22 cellular contexts compared by ENCODE assay signal in the genomic region with DNA sequence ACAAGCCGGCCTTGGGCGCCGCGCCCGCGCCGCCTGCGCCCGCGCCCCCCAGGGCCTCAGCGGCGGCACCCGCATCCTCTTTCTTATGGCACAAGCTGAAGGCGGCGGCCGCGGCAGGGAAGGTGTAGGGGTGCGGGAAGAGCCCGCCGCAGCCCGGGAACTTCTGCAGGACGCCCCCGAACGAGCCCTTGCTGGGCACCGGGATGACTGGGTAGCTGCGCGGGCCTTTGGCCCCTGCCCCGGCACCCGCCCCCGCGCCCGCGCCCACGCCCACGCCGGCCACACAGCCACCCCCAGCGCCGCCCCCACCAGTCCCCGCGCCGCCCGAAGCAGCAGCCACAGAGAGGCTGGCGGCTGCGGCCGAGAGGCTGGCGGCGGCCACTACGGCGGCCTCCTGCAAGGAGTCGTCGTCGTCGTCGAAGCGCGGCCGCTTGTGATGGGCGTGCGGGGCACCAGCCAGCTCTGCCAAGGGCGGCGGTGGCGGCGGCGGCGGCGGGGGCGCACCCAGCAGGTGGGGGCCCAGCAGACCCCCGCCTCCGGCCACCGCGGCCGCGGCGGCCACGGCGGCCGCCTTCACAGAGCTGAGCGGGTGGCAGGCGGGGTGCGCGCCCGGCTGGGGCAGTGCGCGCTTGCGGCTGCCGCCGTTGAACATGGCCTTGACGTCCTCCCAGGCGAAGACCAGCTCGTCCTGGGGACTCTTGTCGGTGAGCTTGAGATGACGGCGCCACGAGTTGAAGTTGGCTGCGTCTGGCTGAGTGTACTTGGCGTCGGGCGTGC. TPM values are rescaled to one million over a fixed set of nuclear protein-coding genes. Genes with fewer than 3 reads are reported as not detected.
DNase-seq lines count a peak whose midpoint lies in the region; ATAC-seq and TF ChIP-seq lines count a peak whose summit lies in the region.
"Had no signal": no experiment of that assay in that cellular context is flagged by ENCODE, and none has a peak within 500 bp of the region (broad histone marks: within the 10 kb centered on the region; RNA-seq: fewer than 3 reads in every experiment).

No MANE protein-coding gene starts in this region.

- no peak overlapping the region for H3K4me2 ChIP-seq in H9 (ENCODE audit: insufficient read depth, insufficient read length, low read length)
- H3K4me2 ChIP-seq: A549 had no signal

- H3K27ac ChIP-seq in H9 (ENCODE audit: insufficient read length, low read depth, low read length), result no peak overlapping the region
- H3K27ac ChIP-seq in endodermal cell (ENCODE audit: low read depth, low read length), result no peak overlapping the region
- no peak overlapping the region for H3K27ac ChIP-seq in prostate gland
- H3K27ac ChIP-seq: A549, heart right ventricle, neutrophil, tibial artery had no signal

- DNase-seq in activated CD4-positive, alpha-beta T cell treated with anti-CD3 and anti-CD28 coated beads for 36 hours, result peak; percentile 6
- no peak for DNase-seq in activated CD4-positive, alpha-beta T cell treated with anti-CD3 and anti-CD28 coated beads for 4 hours
- DNase-seq in H9 (peak; percentile 46), endodermal cell (peak; percentile 77), prostate gland (ENCODE audit: low spot score) (no peak), AG08395 (ENCODE audit: low spot score) (no peak)
- DNase-seq: activated T-cell treated with anti-CD3 and anti-CD28 coated beads, Interleukin-2, amount 50 U/mL, for 4 hours; caudate nucleus; DMS53; effector CD4-positive, alpha-beta T cell; heart right ventricle; Karpas-422; kidney; NCI-H1105 treated with DMSO at 0.1 percent for 48 hours; NCI-H526 treated with DMSO at 0.1 percent for 48 hours; SIG-M5; tibial artery had no signal

- POLR2A ChIA-PET in activated CD4-positive, alpha-beta T cell treated with anti-CD3 and anti-CD28 coated beads for 36 hours (lab: Charles Lee), result no interaction called here

- H2BK12ac ChIP-seq in H9 (ENCODE audit: insufficient read length, low read depth, low read length), result no peak overlapping the region

- H3K4ac ChIP-seq in H9 (ENCODE audit: low read depth, low read length), result no peak overlapping the region

- peaks cover 51% of the 10 kb centered on the region for H3K27me3 ChIP-seq in H9 (ENCODE audit: insufficient read depth, low read length)
- H3K27me3 ChIP-seq in endodermal cell (ENCODE audit: control insufficient read depth, insufficient read depth, low read length, poor library complexity, severe bottlenecking), result peaks cover 98% of the 10 kb centered on the region
- peaks cover 94% of the 10 kb centered on the region for H3K27me3 ChIP-seq in neuron (ENCODE audit: insufficient read depth, low read length)
- H3K27me3 ChIP-seq in prostate gland (replicated peaks; ENCODE audit: insufficient read depth), result peaks cover 52% of the 10 kb centered on the region

- no peak overlapping the region for H3K14ac ChIP-seq in H9 (ENCODE audit: insufficient read depth, low read length)

- no peak overlapping the region for H4K91ac ChIP-seq in H9 (ENCODE audit: insufficient read length, low read depth, low read length)

- no peak overlapping the region for H4K5ac ChIP-seq in H9 (ENCODE audit: insufficient read length, low read depth, low read length)

- no peak overlapping the region for H4K8ac ChIP-seq in H9 (replicated peaks; ENCODE audit: insufficient read length, low read depth, low read length)

- H3K18ac ChIP-seq in H9 (ENCODE audit: insufficient read length, low read depth, low read length), result no peak overlapping the region

- H3K23me2 ChIP-seq in H9 (ENCODE audit: insufficient read length, low read depth, low read length, poor library complexity, severe bottlenecking), result peaks cover 13% of the 10 kb centered on the region

- no peak for ATAC-seq in activated CD4-positive, alpha-beta T cell treated with anti-CD3 and anti-CD28 coated beads for 36 hours
- no peak for ATAC-seq in GM21737 (IDR thresholded peaks at IDR 0.05; ENCODE audit: unreplicated experiment)
- ATAC-seq: A549 had no signal

- H3K4me1 ChIP-seq in H9 (ENCODE audit: insufficient read depth, low read length) (0 out of 2 replicates have a peak, but pooled peaks cover 1% of the 10 kb centered on the region), endodermal cell (ENCODE audit: control insufficient read depth, insufficient read depth, low read length) (no peaks in the 10 kb centered on the region), neuron (ENCODE audit: insufficient read depth, low read length) (peaks cover 5% of the 10 kb centered on the region), prostate gland (replicated peaks) (no peaks in the 10 kb centered on the region)
- H3K4me1 ChIP-seq: A549 had no signal

- H3K79me1 ChIP-seq in H9 (ENCODE audit: insufficient read depth, low read depth, low read length, poor library complexity, severe bottlenecking), result no peaks in the 10 kb centered on the region

- H3K56ac ChIP-seq in H9 (ENCODE audit: insufficient read length, low read depth, low read length), result no peak overlapping the region

- H4K20me1 ChIP-seq in H9 (ENCODE audit: control insufficient read depth, insufficient read depth, insufficient read length), result peaks cover 7% of the 10 kb centered on the region

- no CpG with 5 or more reads among the region's 98 CpGs for WGBS in H9 (ENCODE audit: extremely low coverage, insufficient read length, low lambda C conversion rate)
- 5 to 7% methylated on average over 29 to 98 of the region's 98 CpGs for WGBS in endodermal cell (ENCODE audit: insufficient coverage in 1 of 2, insufficient read length in 1 of 2), 2 experiments
- 3% methylated on average over 43 of the region's 98 CpGs for WGBS in prostate gland

- H3T11ph ChIP-seq in H9 (ENCODE audit: low read length), result no peak overlapping the region

- H3K9me3 Mint-ChIP-seq in activated CD4-positive, alpha-beta T cell treated with anti-CD3 and anti-CD28 coated beads for 36 hours (ENCODE audit: low read depth), result peaks cover 2% of the 10 kb centered on the region
- peaks cover 9 to 17% of the 10 kb centered on the region in 2 experiments for H3K9me3 Mint-ChIP-seq in H9
- H3K9me3 Mint-ChIP-seq in endodermal cell, result peaks cover 18% of the 10 kb centered on the region
- H3K9me3 Mint-ChIP-seq: activated T-cell treated with anti-CD3 and anti-CD28 coated beads, Interleukin-2, amount 50 U/mL, for 4 hours had no signal

- no peak overlapping the region for H2AK5ac ChIP-seq in H9 (ENCODE audit: insufficient read length, low read length)

- CTCF ChIA-PET in activated CD4-positive, alpha-beta T cell treated with anti-CD3 and anti-CD28 coated beads for 36 hours (lab: Charles Lee), result interaction anchor here (1.0 kb wide), 1 partner anchor 44 kb away, joined by 5 read pairs; no protein-coding TSS in a partner anchor

- peaks cover 69% of the 10 kb centered on the region for H3K27me3 Mint-ChIP-seq in activated CD4-positive, alpha-beta T cell treated with anti-CD3 and anti-CD28 coated beads for 36 hours
- H3K27me3 Mint-ChIP-seq in H9 (ENCODE audit: low read depth) (peaks cover 81% of the 10 kb centered on the region), endodermal cell (ENCODE audit: insufficient read depth) (peaks cover 87% of the 10 kb centered on the region)

- peaks cover 9% of the 10 kb centered on the region for H3K36me3 Mint-ChIP-seq in activated CD4-positive, alpha-beta T cell treated with anti-CD3 and anti-CD28 coated beads for 36 hours (ENCODE audit: low read depth)
- H3K36me3 Mint-ChIP-seq in H9 (ENCODE audit: insufficient read depth in 1 of 3, low read depth in 3 of 3) (peaks cover 0 to 4% (median 3%) of the 10 kb centered on the region in 3 experiments; a peak in 2 of 7 replicates), endodermal cell (ENCODE audit: low read depth) (peaks cover 2% of the 10 kb centered on the region)

- H3K4me1 Mint-ChIP-seq in activated CD4-positive, alpha-beta T cell treated with anti-CD3 and anti-CD28 coated beads for 36 hours, result peaks cover 14% of the 10 kb centered on the region
- H3K4me1 Mint-ChIP-seq in H9 (peaks cover 46 to 68% of the 10 kb centered on the region in 2 experiments), endodermal cell (peaks cover 5% of the 10 kb centered on the region)

- no peaks in the 10 kb centered on the region for H3K79me2 ChIP-seq in H9 (ENCODE audit: insufficient read depth, low read length)

- H3K23ac ChIP-seq in H9 (ENCODE audit: insufficient read length, low read depth, low read length), result no peak overlapping the region

- H3K36me3 ChIP-seq in endodermal cell (ENCODE audit: control insufficient read depth, insufficient read depth, low read length) (no peaks in the 10 kb centered on the region), neuron (ENCODE audit: insufficient read depth, low read length) (no peaks in the 10 kb centered on the region), prostate gland (no peaks in the 10 kb centered on the region)
- H3K36me3 ChIP-seq: heart right ventricle, neutrophil, tibial artery had no signal

- H2BK15ac ChIP-seq in H9 (ENCODE audit: low read depth, low read length), result no peak overlapping the region

- H3K9ac ChIP-seq in H9 (ENCODE audit: extremely low read depth, insufficient read length, low read length), result no peak overlapping the region
- H3K9ac ChIP-seq in endodermal cell (ENCODE audit: extremely low read depth, low read length, poor library complexity, severe bottlenecking), result no peak overlapping the region

- no peak overlapping the region for H2BK120ac ChIP-seq in H9 (ENCODE audit: low read depth, low read length, poor library complexity, severe bottlenecking)

- peak overlapping the region; percentile 17 for H3K27ac Mint-ChIP-seq in activated CD4-positive, alpha-beta T cell treated with anti-CD3 and anti-CD28 coated beads for 36 hours
- H3K27ac Mint-ChIP-seq in H9 (no peak overlapping the region), endodermal cell (no peak overlapping the region)

- intact Hi-C loops in activated CD4-positive, alpha-beta T cell treated with anti-CD3 and anti-CD28 coated beads for 36 hours (cut with DNase I, micrococcal nuclease), result loop anchor here (2.0 kb wide), 1 partner anchor 15 kb away; no protein-coding TSS in a partner anchor
- intact Hi-C loops in prostate gland (cut with DNase I), result no loop called here

- no peak for TF ChIP-seq CTCF in H9 (conservative IDR thresholded peaks at IDR 0.05)
- TF ChIP-seq CTCF in endodermal cell (conservative IDR thresholded peaks at IDR 0.05), result no peak
- TF ChIP-seq CTCF in prostate gland (IDR thresholded peaks at IDR 0.05), result no peak

- no peak overlapping the region for H2AFZ ChIP-seq in H9 (ENCODE audit: low read length)
- peak overlapping the region; percentile 29 for H2AFZ ChIP-seq in neuron (ENCODE audit: low read depth, low read length)

- no peak for TF ChIP-seq POLR2A in prostate gland (IDR thresholded peaks at IDR 0.05)

- H3K9me3 ChIP-seq in H9 (ENCODE audit: control insufficient read depth, low read depth, low read length), result no peaks in the 10 kb centered on the region
- H3K9me3 ChIP-seq in endodermal cell (ENCODE audit: control insufficient read depth, low read length), result peaks cover 9% of the 10 kb centered on the region
- H3K9me3 ChIP-seq in neuron (ENCODE audit: low read length), result peaks cover 21% of the 10 kb centered on the region
- H3K9me3 ChIP-seq in prostate gland, result no peaks in the 10 kb centered on the region
- H3K9me3 ChIP-seq: A549, heart right ventricle, neutrophil, tibial artery had no signal

- H3K4me3 ChIP-seq in endodermal cell (ENCODE audit: low read length), result no peak overlapping the region
- H3K4me3 ChIP-seq in neuron (ENCODE audit: low read length), result no peak overlapping the region
- no peak overlapping the region for H3K4me3 ChIP-seq in prostate gland
- H3K4me3 ChIP-seq: A549, heart right ventricle, tibial artery had no signal

- H2BK5ac ChIP-seq in H9 (ENCODE audit: insufficient read length, low read length), result no peak overlapping the region

- H2BK20ac ChIP-seq in H9 (ENCODE audit: low read depth, low read length, poor library complexity, severe bottlenecking), result no peak overlapping the region

- H3K4me3 Mint-ChIP-seq in activated CD4-positive, alpha-beta T cell treated with anti-CD3 and anti-CD28 coated beads for 36 hours, result no peak overlapping the region
- H3K4me3 Mint-ChIP-seq in H9 (peak overlapping the region; percentile 37 to 73), endodermal cell (peak overlapping the region; percentile 24)
- H3K4me3 Mint-ChIP-seq: activated T-cell treated with anti-CD3 and anti-CD28 coated beads, Interleukin-2, amount 50 U/mL, for 4 hours had no signal

RNA-seq across cellular contexts. Expression of a gene that starts 3.4 kb away (rescaled TPM):
- under 1 TPM; 0.14 to 0.21 TPM for total RNA-seq in activated CD4-positive, alpha-beta T cell treated with anti-CD3 and anti-CD28 coated beads for 36 hours
- total RNA-seq in H9 (2021), result 0.18 and 0.24 TPM in 2 replicates
- under 1 TPM in 1 of 2 donors, not detected in 1; 0.18 TPM for total RNA-seq in endodermal cell
- 0.43 TPM for polyA plus RNA-seq in endodermal cell (2013, experiment 1 of 2)
- 0.66 TPM for polyA plus RNA-seq in endodermal cell (2013, experiment 2 of 2)
- total RNA-seq in prostate gland, result 1 to 10 TPM in 1 of 2 donors, not detected in 1; 1.1 TPM
- total RNA-seq: activated T-cell treated with anti-CD3 and anti-CD28 coated beads, Interleukin-2, amount 50 U/mL, for 4 hours; heart right ventricle; kidney; OCI-LY7 had no signal
- polyA plus RNA-seq: A549, heart right ventricle had no signal

Comparison
In these comparisons a context has a peak if more than half of its experiments do, and no peak if none do; other contexts are left out.
1. DNase-seq: peak in activated CD4-positive, alpha-beta T cell treated with anti-CD3 and anti-CD28 coated beads for 36 hours (single experiment), H9 (single experiment) and endodermal cell (single experiment); none in activated CD4-positive, alpha-beta T cell treated with anti-CD3 and anti-CD28 coated beads for 4 hours (0 of 2), prostate gland (single experiment) and AG08395 (single experiment).